ENCODE assay signal across 7 cellular contexts in genomic region chr6:125191916-125192609, GRCh38. TPM values are rescaled to one million over a fixed set of nuclear protein-coding genes. Genes with fewer than 3 reads are reported as not detected.
A peak's percentile ranks its signal among the peaks of the same experiment; 100 is the strongest.
DNase-seq lines count a peak whose midpoint lies in the region; FAIRE-seq and TF ChIP-seq lines count a peak whose summit lies in the region.

No MANE protein-coding gene starts in this region.

- H3K4me2 ChIP-seq in Karpas-422 (ENCODE audit: low read depth, low read length, poor library complexity, severe bottlenecking) = no peak overlapping the region

- no peaks in the 10 kb centered on the region for H3K4me1 ChIP-seq in Karpas-422 (ENCODE audit: low read length)
- H3K4me1 ChIP-seq in adrenal gland (replicated peaks in 1 of 2) = peaks cover 87 to 94% of the 10 kb centered on the region in 2 donors
- peaks cover 2% of the 10 kb centered on the region; the same call in 1 of the 2 replicates for H3K4me1 ChIP-seq in iPS DF 6.9 (ENCODE audit: control insufficient read depth, insufficient read depth, low read length)

- intact Hi-C loops in adrenal gland (cut with DNase I) = no loop called here

- H3K9me3 ChIP-seq in Karpas-422 (ENCODE audit: low read length) (no peaks in the 10 kb centered on the region), adrenal gland (replicated peaks in 1 of 3) (no peaks in the 10 kb centered on the region), iPS DF 6.9 (ENCODE audit: control insufficient read depth, insufficient read depth, low read length) (no peaks in the 10 kb centered on the region)

- H3K27ac ChIP-seq in Karpas-422 (ENCODE audit: low read length) (no peak overlapping the region), adrenal gland (peak overlapping the region; percentile 8 to 79 (median 69)), iPS DF 6.9 (ENCODE audit: low read length) (no peak overlapping the region)

- H3K4me3 ChIP-seq in Karpas-422 (ENCODE audit: low read length) (no peak overlapping the region), adrenal gland (peak overlapping the region in 1 of 4 donors; percentile 5), iPS DF 6.9 (ENCODE audit: low read length) (no peak overlapping the region)

- peak; percentile 85 for TF ChIP-seq CTCF in GM12873 (IDR thresholded peaks at IDR 0.05; ENCODE audit: insufficient read depth, low read depth, low read length, missing control alignments)
- peak; percentile 75 to 87 (median 80) for TF ChIP-seq CTCF in adrenal gland (IDR thresholded peaks at IDR 0.05)

- peak; percentile 87 for FAIRE-seq in H54 (lab: Jason Lieb, UNC)

- H3K79me2 ChIP-seq in Karpas-422 (ENCODE audit: low read length) = no peaks in the 10 kb centered on the region

- H3K9me2 ChIP-seq in Karpas-422 (replicated peaks; ENCODE audit: insufficient read depth, low read length) = no peaks in the 10 kb centered on the region

- no peaks in the 10 kb centered on the region for H4K20me1 ChIP-seq in Karpas-422 (ENCODE audit: insufficient read depth, low read depth, low read length)

- H3K36me3 ChIP-seq in Karpas-422 (ENCODE audit: insufficient read depth, low read length) (no peaks in the 10 kb centered on the region), adrenal gland (replicated peaks in 1 of 2) (no peaks in the 10 kb centered on the region), iPS DF 6.9 (ENCODE audit: control insufficient read depth, insufficient read depth, low read length) (no peaks in the 10 kb centered on the region)

- 25 to 28% (median 26%) methylated on average over 5 of the region's 5 CpGs for WGBS in adrenal gland, 4 donors
- no CpG with 5 or more reads among the region's 5 CpGs for WGBS in iPS DF 6.9 (ENCODE audit: insufficient coverage, insufficient read length)

- H3K27me3 ChIP-seq in Karpas-422 (ENCODE audit: low read length) = no peaks in the 10 kb centered on the region
- no peaks in the 10 kb centered on the region for H3K27me3 ChIP-seq in adrenal gland
- H3K27me3 ChIP-seq in iPS DF 6.9 (ENCODE audit: control insufficient read depth, insufficient read depth, low read length) = no peaks in the 10 kb centered on the region

- H3K9ac ChIP-seq in Karpas-422 (ENCODE audit: low read length) = no peak overlapping the region

- DNase-seq in H54 (ENCODE audit: insufficient read length, low spot score) (peak; percentile 40), Karpas-422 (peak; percentile 86), SKM-1 treated with dmso at 0.1 percent for 144 hours (lab: John Stamatoyannopoulos, UW; ENCODE audit: unreplicated experiment) (peak; percentile 78), adrenal gland (peak; percentile 68 to 92 (median 80)), iPS DF 6.9 (ENCODE audit: low read depth, low spot score) (peak; percentile 61)
- DNase-seq in stimulated activated CD4-positive, alpha-beta T cell treated with anti-CD3 and anti-CD28 coated beads, Interleukin-15, amount 100 ng/mL, for 48 hours (ENCODE audit: low read depth in 2 of 2) = peak; percentile 18 to 51

- TF ChIP-seq POLR2A in H54 (IDR thresholded peaks at IDR 0.05; ENCODE audit: low read depth, low read length) (no peak), adrenal gland (IDR thresholded peaks at IDR 0.05) (peak in 1 of 2 donors; percentile 44)

- H2AFZ ChIP-seq in Karpas-422 (ENCODE audit: low read length) = no peak overlapping the region

RNA-seq across cellular contexts. Expression of gene TPD52L1, which starts 38.5 kb away (rescaled TPM):
- not detected in 2 replicates for total RNA-seq in Karpas-422 (2014; rRNA removed; shearing (Covaris generic); ENCODE audit: low replicate concordance)
- total RNA-seq in adrenal gland = 1,000 to 10,000 TPM in 3 of 8 donors, 100 to 1,000 TPM in 5; 235 to 2,041 (median 662) TPM
- 100 to 1,000 TPM; 224 to 254 (median 226) TPM for polyA plus RNA-seq in adrenal gland

Comparison
In these comparisons a context has a peak if more than half of its experiments do, and no peak if none do; other contexts are left out.
1. DNase-seq: peak in every context shown above with its lines; median percentile 86 in Karpas-422; 80 in adrenal gland; 78 in SKM-1 treated with dmso at 0.1 percent for 144 hours; 61 in iPS DF 6.9; 40 in H54; 34 in stimulated activated CD4-positive, alpha-beta T cell treated with anti-CD3 and anti-CD28 coated beads, Interleukin-15, amount 100 ng/mL, for 48 hours.
2. H3K27ac ChIP-seq: peak in adrenal gland (5 of 5); none in Karpas-422 (single experiment) and iPS DF 6.9 (single experiment).
3. RNA of gene TPD52L1, which starts 38.5 kb away (total RNA-seq): 235 to 2,041 TPM in adrenal gland; not detected in Karpas-422; every median in the first group is over 100 times any median in the second.